ENCODE assay signal across 18 cellular contexts in the genomic region with DNA sequence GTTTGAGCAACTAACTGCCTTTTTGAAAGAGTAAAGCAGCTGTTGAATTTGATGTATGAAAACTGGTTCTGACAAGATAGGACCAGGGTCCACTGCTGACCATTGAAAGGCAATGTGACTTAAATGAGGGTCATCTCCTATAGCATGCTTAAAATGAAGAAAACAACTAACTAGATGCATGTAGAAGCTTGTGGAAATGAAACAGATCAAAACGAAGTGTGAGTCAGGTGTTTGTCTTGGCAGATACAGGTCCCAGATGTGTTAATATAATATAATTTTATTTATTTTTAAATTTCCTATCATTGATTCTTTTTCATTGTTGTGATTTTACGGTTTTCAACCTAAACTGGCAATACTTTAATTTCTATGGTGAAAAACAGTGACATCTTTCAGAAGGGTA.
A peak's percentile ranks its signal among the peaks of the same experiment; 100 is the strongest.
DNase-seq lines count a peak whose midpoint lies in the region; ATAC-seq and TF ChIP-seq lines count a peak whose summit lies in the region.
"Had no signal": no experiment of that assay in that cellular context is flagged by ENCODE, and none has a peak within 500 bp of the region (broad histone marks: within the 10 kb centered on the region; RNA-seq: fewer than 3 reads in every experiment).

No MANE protein-coding gene starts in this region.

- dilution Hi-C loops in mammary epithelial cell (cut with HindIII; ENCODE audit: low sequenced_read_pairs): no loop called here

- BruUV-seq in MCF 10A (replicated peaks; lab: Mats Ljungman, UMichigan) (no TSS peak), mammary epithelial cell (replicated peaks; lab: Mats Ljungman, UMichigan) (no TSS peak)

- no peak overlapping the region for H3K4me3 ChIP-seq in mammary epithelial cell (replicated peaks in 1 of 3; ENCODE audit: insufficient read depth in 1 of 3, low read depth in 2 of 3, low read length in 3 of 3)
- H3K4me3 ChIP-seq: GM12878, GM23248 had no signal

- H3K79me2 ChIP-seq in mammary epithelial cell (ENCODE audit: insufficient read depth, low read length): no peaks in the 10 kb centered on the region

- H3K27ac Mint-ChIP-seq in MCF 10A (ENCODE audit: low read depth, unreplicated experiment): no peak overlapping the region
- no peak overlapping the region for H3K27ac Mint-ChIP-seq in activated T-helper 17 cell treated with anti-CD3 and anti-CD28 coated beads, Interleukin-2, amount 50 U/mL, for 72 hours
- H3K27ac Mint-ChIP-seq: CD4-positive, CD25-positive, alpha-beta regulatory T cell; CD8-positive, alpha-beta T cell had no signal

- no peaks in the 10 kb centered on the region for H3K27me3 Mint-ChIP-seq in MCF 10A (ENCODE audit: insufficient read depth, unreplicated experiment)
- no peaks in the 10 kb centered on the region for H3K27me3 Mint-ChIP-seq in activated T-helper 17 cell treated with anti-CD3 and anti-CD28 coated beads, Interleukin-2, amount 50 U/mL, for 72 hours
- H3K27me3 Mint-ChIP-seq: CD4-positive, CD25-positive, alpha-beta regulatory T cell had no signal

- no peaks in the 10 kb centered on the region for H4K20me1 ChIP-seq in mammary epithelial cell (ENCODE audit: insufficient read depth, low read length)

- CTCF ChIA-PET in MCF 10A (lab: Yijun Ruan, JAX) (no interaction called here), mammary epithelial cell (lab: Charles Lee; ENCODE audit: low non-redundant PET) (no interaction called here)

- H3K4me1 ChIP-seq in mammary epithelial cell (ENCODE audit: insufficient read depth, low read length): no peaks in the 10 kb centered on the region
- H3K4me1 ChIP-seq: Caco-2 had no signal

- no peaks in the 10 kb centered on the region for H3K36me3 ChIP-seq in mammary epithelial cell (ENCODE audit: insufficient read depth, low read length)

- no peak overlapping the region for H3K4me2 ChIP-seq in mammary epithelial cell (ENCODE audit: insufficient read depth, low read depth, low read length)

- no peaks in the 10 kb centered on the region for H3K36me3 Mint-ChIP-seq in MCF 10A (ENCODE audit: insufficient read depth, unreplicated experiment)
- H3K36me3 Mint-ChIP-seq in activated T-helper 17 cell treated with anti-CD3 and anti-CD28 coated beads, Interleukin-2, amount 50 U/mL, for 72 hours (ENCODE audit: low read depth): no peaks in the 10 kb centered on the region
- H3K36me3 Mint-ChIP-seq: CD4-positive, CD25-positive, alpha-beta regulatory T cell; CD8-positive, alpha-beta T cell had no signal

- TF ChIP-seq CTCF in MCF 10A (IDR thresholded peaks at IDR 0.05; ENCODE audit: unreplicated experiment): no peak
- no peak for TF ChIP-seq CTCF in mammary epithelial cell (conservative IDR thresholded peaks at IDR 0.05 in 1 of 2, IDR thresholded peaks at IDR 0.05 in 1 of 2; ENCODE audit: extremely low read depth in 1 of 2, insufficient read depth in 1 of 2, low read depth in 1 of 2, low read length in 2 of 2)

- peaks cover 8% of the 10 kb centered on the region for H3K9me3 Mint-ChIP-seq in MCF 10A (ENCODE audit: unreplicated experiment)
- no peaks in the 10 kb centered on the region for H3K9me3 Mint-ChIP-seq in activated T-helper 17 cell treated with anti-CD3 and anti-CD28 coated beads, Interleukin-2, amount 50 U/mL, for 72 hours

- H3K9me3 ChIP-seq in mammary epithelial cell (replicated peaks; ENCODE audit: insufficient read depth, low read length): no peaks in the 10 kb centered on the region
- H3K9me3 ChIP-seq: Caco-2 had no signal

- intact Hi-C loops in MCF 10A (cut with micrococcal nuclease) (no loop called here), mammary epithelial cell (cut with micrococcal nuclease) (no loop called here)

- POLR2A ChIA-PET in MCF 10A (lab: Yijun Ruan, JAX): no interaction called here

- ATAC-seq in activated T-helper 17 cell treated with anti-CD3 and anti-CD28 coated beads, Interleukin-2, amount 50 U/mL, for 72 hours (replicated peaks): peak; percentile 11
- ATAC-seq in GM21786 (IDR thresholded peaks at IDR 0.05; ENCODE audit: unreplicated experiment): no peak
- ATAC-seq: CD8-positive, alpha-beta T cell; GM12878; HCT116 had no signal

- no peaks in the 10 kb centered on the region for H3K27me3 ChIP-seq in mammary epithelial cell (ENCODE audit: insufficient read depth, low read length)

- H3K4me3 Mint-ChIP-seq in MCF 10A (ENCODE audit: unreplicated experiment): no peak overlapping the region
- no peak overlapping the region for H3K4me3 Mint-ChIP-seq in activated T-helper 17 cell treated with anti-CD3 and anti-CD28 coated beads, Interleukin-2, amount 50 U/mL, for 72 hours
- H3K4me3 Mint-ChIP-seq: CD4-positive, CD25-positive, alpha-beta regulatory T cell; CD8-positive, alpha-beta T cell had no signal

- H3K9ac ChIP-seq in mammary epithelial cell (ENCODE audit: insufficient read depth, low read length): no peak overlapping the region
- H3K9ac ChIP-seq: GM23248 had no signal

- peaks cover 5% of the 10 kb centered on the region for H3K4me1 Mint-ChIP-seq in MCF 10A (ENCODE audit: insufficient read depth, unreplicated experiment)
- H3K4me1 Mint-ChIP-seq in activated T-helper 17 cell treated with anti-CD3 and anti-CD28 coated beads, Interleukin-2, amount 50 U/mL, for 72 hours: no peaks in the 10 kb centered on the region
- H3K4me1 Mint-ChIP-seq: CD4-positive, CD25-positive, alpha-beta regulatory T cell had no signal

- H3K27ac ChIP-seq in mammary epithelial cell (ENCODE audit: insufficient read depth, low read depth, low read length) (no peak overlapping the region), epithelial cell of prostate (peak overlapping the region; percentile 22)
- H3K27ac ChIP-seq: C4-2B, GM23248 had no signal

- 44% methylated on average over 2 of the region's 2 CpGs for WGBS in mammary epithelial cell (ENCODE audit: low coverage, missing lambda C conversion rate)

- DNase-seq in MCF 10A (ENCODE audit: unreplicated experiment) (peak; percentile 52), mammary epithelial cell (no peak), epithelial cell of prostate (ENCODE audit: low read depth, low spot score) (no peak), NCI-H748 (lab: John Stamatoyannopoulos, UW; ENCODE audit: unreplicated experiment) (no peak)
- DNase-seq: Caco-2; CD4-positive, CD25-positive, alpha-beta regulatory T cell; CD8-positive, alpha-beta T cell; DMS 273 treated with DMSO at 0.1 percent for 48 hours; DMS79; EL; GDM1; GM23248; H7 had no signal

- in situ Hi-C loops in mammary epithelial cell (cut with MboI; ENCODE audit: low sequenced_read_pairs in 2 of 2): no loop called here

- no peak overlapping the region for H2AFZ ChIP-seq in mammary epithelial cell (ENCODE audit: low read depth, low read length)
- H2AFZ ChIP-seq: GM23248 had no signal
